In genomic region chr3:148911597-148911996, GRCh38 we compare ENCODE assay signal across 27 cellular contexts. TPM values are rescaled to one million over a fixed set of nuclear protein-coding genes. Genes with fewer than 3 reads are reported as not detected.
DNase-seq lines count a peak whose midpoint lies in the region; ATAC-seq, FAIRE-seq and TF ChIP-seq lines count a peak whose summit lies in the region.
"Had no signal": no experiment of that assay in that cellular context is flagged by ENCODE, and none has a peak within 500 bp of the region (broad histone marks: within the 10 kb centered on the region; RNA-seq: fewer than 3 reads in every experiment).

No MANE protein-coding gene starts in this region.

- H3K9me3 ChIP-seq in K562 (replicated peaks; ENCODE audit: control insufficient read depth, insufficient read depth, low read depth, low read length) (no peaks in the 10 kb centered on the region), trophoblast cell (ENCODE audit: insufficient read depth, low read depth, low read length) (no peaks in the 10 kb centered on the region), neural progenitor cell (ENCODE audit: low read depth) (no peaks in the 10 kb centered on the region)
- H3K9me3 ChIP-seq: MG63, Peyer's patch, SJSA1 had no signal

- H3K4me1 Mint-ChIP-seq in GM23338 (peaks cover 3% of the 10 kb centered on the region; the same call in 2 of the 3 replicates), neural progenitor cell (no peaks in the 10 kb centered on the region)
- H3K4me1 Mint-ChIP-seq: CD8-positive, alpha-beta memory T cell; IgD-negative memory B cell; T-helper 17 cell had no signal

- no peaks in the 10 kb centered on the region for H3K9me1 ChIP-seq in K562 (ENCODE audit: control insufficient read depth, insufficient read depth, low read length)

- H3K14ac ChIP-seq in trophoblast cell (ENCODE audit: low read length) = peak overlapping the region; percentile 25

- H4K8ac ChIP-seq in trophoblast cell (ENCODE audit: low read depth, low read length) = no peak overlapping the region

- no peak overlapping the region for H2AK5ac ChIP-seq in trophoblast cell (ENCODE audit: low read length)

- no peak overlapping the region for H2BK5ac ChIP-seq in trophoblast cell (ENCODE audit: low read depth, low read length, poor library complexity)

- TF ChIP-seq CTCF in GM23338 (conservative IDR thresholded peaks at IDR 0.05; ENCODE audit: low read depth in 2 of 2) = no peak
- TF ChIP-seq CTCF in K562 (IDR thresholded peaks at IDR 0.05 in 2 of 3, conservative IDR thresholded peaks at IDR 0.05 in 1 of 3; ENCODE audit: insufficient read depth in 2 of 3, low read depth in 1 of 3, low read length in 3 of 3) = no peak
- no peak for TF ChIP-seq CTCF in neural progenitor cell (IDR thresholded peaks at IDR 0.05)

- H3K9ac ChIP-seq in K562 (ENCODE audit: insufficient read depth in 1 of 2, low read depth in 2 of 2, low read length in 2 of 2) = no peak overlapping the region
- no peak overlapping the region for H3K9ac ChIP-seq in trophoblast cell (ENCODE audit: low read length)
- H3K9ac ChIP-seq in neural progenitor cell = no peak overlapping the region

- DNase-seq in GM23338 (ENCODE audit: low spot score) (no peak), MV-4-11 (lab: John Stamatoyannopoulos, UW) (peak; percentile 5), K562 (ENCODE audit: extremely low read depth in 1 of 4, low spot score in 3 of 4) (peak in 1 of 4 experiments; percentile 11), trophoblast cell (no peak), neural progenitor cell (ENCODE audit: low spot score) (no peak), SKM-1 treated with dmso at 0.1 percent for 144 hours (lab: John Stamatoyannopoulos, UW; ENCODE audit: unreplicated experiment) (no peak)
- DNase-seq: AML-193; CD8-positive, alpha-beta memory T cell; GDM1; Kasumi-1; MG63; NCI-H1092; NCI-H1436; NCI-H2029; NCI-H345; NCI-H524; NCI-H82; Peyer's patch; T-helper 17 cell had no signal

- H3K4me1 ChIP-seq in GM23338 (ENCODE audit: insufficient read depth) = no peaks in the 10 kb centered on the region
- no peaks in the 10 kb centered on the region for H3K4me1 ChIP-seq in K562 (replicated peaks in 1 of 2; ENCODE audit: control insufficient read depth in 2 of 2, insufficient read depth in 2 of 2, low read length in 2 of 2)
- no peaks in the 10 kb centered on the region for H3K4me1 ChIP-seq in trophoblast cell (ENCODE audit: control insufficient read depth in 1 of 2, insufficient read depth in 2 of 2, low read length in 2 of 2)
- no peaks in the 10 kb centered on the region for H3K4me1 ChIP-seq in neural progenitor cell
- H3K4me1 ChIP-seq: Peyer's patch, SJSA1 had no signal

- FAIRE-seq in K562 (lab: Jason Lieb, UNC) = peak; percentile 11
- FAIRE-seq: D721Med, GM18507 had no signal

- no peak overlapping the region for H3K18ac ChIP-seq in trophoblast cell (ENCODE audit: low read length)

- H3F3A ChIP-seq in GM23338 (replicated peaks; ENCODE audit: low read depth) = no peaks in the 10 kb centered on the region
- no peaks in the 10 kb centered on the region for H3F3A ChIP-seq in neural progenitor cell (ENCODE audit: low read depth)

- no peak overlapping the region for H2BK120ac ChIP-seq in trophoblast cell (ENCODE audit: insufficient read depth, low read length, poor library complexity)

- H3K27ac Mint-ChIP-seq in GM23338 (no peak overlapping the region), neural progenitor cell (no peak overlapping the region)
- H3K27ac Mint-ChIP-seq: CD8-positive, alpha-beta memory T cell; IgD-negative memory B cell; T-helper 17 cell had no signal

- no peaks in the 10 kb centered on the region for H3K27me3 Mint-ChIP-seq in GM23338 (ENCODE audit: insufficient read depth, low read depth, poor library complexity)
- H3K27me3 Mint-ChIP-seq in neural progenitor cell (ENCODE audit: insufficient read depth, low read depth) = no peaks in the 10 kb centered on the region

- H3K36me3 ChIP-seq in GM23338 (ENCODE audit: insufficient read depth) = no peaks in the 10 kb centered on the region
- no peaks in the 10 kb centered on the region for H3K36me3 ChIP-seq in K562 (ENCODE audit: control insufficient read depth, insufficient read depth, low read length)
- no peaks in the 10 kb centered on the region for H3K36me3 ChIP-seq in trophoblast cell (ENCODE audit: control insufficient read depth in 1 of 2, insufficient read depth in 2 of 2, low read length in 2 of 2)
- no peaks in the 10 kb centered on the region for H3K36me3 ChIP-seq in neural progenitor cell
- H3K36me3 ChIP-seq: MG63, Peyer's patch, SJSA1 had no signal

- 3% methylated on average over 2 of the region's 2 CpGs for WGBS in K562 (ENCODE audit: insufficient coverage, low coverage, missing lambda C conversion rate)
- no CpG with 5 or more reads among the region's 2 CpGs for WGBS in trophoblast cell (ENCODE audit: extremely low coverage, insufficient coverage, insufficient read length)

- no peaks in the 10 kb centered on the region for H3K79me2 ChIP-seq in GM23338 (replicated peaks; ENCODE audit: insufficient read depth)
- no peaks in the 10 kb centered on the region for H3K79me2 ChIP-seq in K562 (ENCODE audit: control insufficient read depth, insufficient read depth, low read length)
- H3K79me2 ChIP-seq in trophoblast cell (ENCODE audit: control insufficient read depth, insufficient read depth, low read length, poor library complexity) = no peaks in the 10 kb centered on the region
- H3K79me2 ChIP-seq in neural progenitor cell (ENCODE audit: low read depth) = no peaks in the 10 kb centered on the region

- H2BK12ac ChIP-seq in trophoblast cell (ENCODE audit: low read length) = no peak overlapping the region

- H3K4me2 ChIP-seq in GM23338 (no peak overlapping the region), K562 (ENCODE audit: insufficient read depth, low read length) (no peak overlapping the region), trophoblast cell (ENCODE audit: low read length) (no peak overlapping the region), neural progenitor cell (no peak overlapping the region)

- TF ChIP-seq EP300 in K562 (IDR thresholded peaks at IDR 0.05; ENCODE audit: low read length) = no peak

- intact Hi-C loops in K562 (cut with micrococcal nuclease) = no loop called here

- H4K12ac ChIP-seq in trophoblast cell (ENCODE audit: low read depth, low read length) = no peak overlapping the region

- H3K4ac ChIP-seq in trophoblast cell (ENCODE audit: low read depth, low read length) = no peak overlapping the region

- in situ Hi-C loops in K562 (cut with MboI) = no loop called here

- POLR2A ChIA-PET in K562 (lab: Yijun Ruan, JAX) = interaction anchor here (0.6 kb wide), 1 partner anchor 1429 kb away, joined by 3 read pairs; no protein-coding TSS in a partner anchor

- H3K27ac ChIP-seq in GM23338 (ENCODE audit: low read depth) (no peak overlapping the region), K562 (ENCODE audit: extremely low read depth, low read depth, low read length) (no peak overlapping the region), trophoblast cell (ENCODE audit: low read depth, low read length) (no peak overlapping the region), neural progenitor cell (no peak overlapping the region)
- H3K27ac ChIP-seq: C4-2B, Peyer's patch, SJSA1 had no signal

- TF ChIP-seq RAD21 in K562 (CRISPR knock-in tag; conservative IDR thresholded peaks at IDR 0.05 in 1 of 2, IDR thresholded peaks at IDR 0.05 in 1 of 2) = no peak

- H3K4me3 Mint-ChIP-seq in GM23338 (no peak overlapping the region), neural progenitor cell (no peak overlapping the region)
- H3K4me3 Mint-ChIP-seq: CD8-positive, alpha-beta memory T cell; IgD-negative memory B cell; T-helper 17 cell had no signal

- BruUV-seq in K562 (replicated peaks; lab: Mats Ljungman, UMichigan) = no TSS peak

- no peaks in the 10 kb centered on the region for H3K27me3 ChIP-seq in GM23338 (ENCODE audit: insufficient read depth)
- no peaks in the 10 kb centered on the region for H3K27me3 ChIP-seq in K562 (ENCODE audit: control insufficient read depth in 2 of 2, insufficient read depth in 2 of 2, low read length in 2 of 2)
- H3K27me3 ChIP-seq in trophoblast cell (ENCODE audit: insufficient read depth, low read length) = no peaks in the 10 kb centered on the region
- no peaks in the 10 kb centered on the region for H3K27me3 ChIP-seq in neural progenitor cell
- H3K27me3 ChIP-seq: MG63, Peyer's patch, SJSA1 had no signal

- H3K36me3 Mint-ChIP-seq in GM23338 (ENCODE audit: low read depth) (no peaks in the 10 kb centered on the region), neural progenitor cell (no peaks in the 10 kb centered on the region)

- H3K79me1 ChIP-seq in trophoblast cell (ENCODE audit: low read length) = no peaks in the 10 kb centered on the region

- CTCF ChIA-PET in K562 (lab: Yijun Ruan, JAX; ENCODE audit: low intra/inter-chr PET ratio) = no interaction called here

- ATAC-seq in GM23338 (no peak), K562 (peak; percentile 84), GM21515 (IDR thresholded peaks at IDR 0.05; ENCODE audit: unreplicated experiment) (no peak)
- ATAC-seq: T-helper 17 cell had no signal

- H3K4me3 ChIP-seq in GM23338 = no peak overlapping the region
- H3K4me3 ChIP-seq in K562 = no peak overlapping the region
- H3K4me3 ChIP-seq in trophoblast cell (ENCODE audit: low read depth, low read length) = no peak overlapping the region
- no peak overlapping the region for H3K4me3 ChIP-seq in neural progenitor cell
- H3K4me3 ChIP-seq: MG63, Peyer's patch, SJSA1 had no signal

- H2AFZ ChIP-seq in GM23338 = peak overlapping the region; percentile 25; the same call in 1 of the 2 replicates
- H2AFZ ChIP-seq in K562 (ENCODE audit: low read depth, low read length) = peak overlapping the region; percentile 55; the same call in 1 of the 2 replicates
- no peak overlapping the region for H2AFZ ChIP-seq in trophoblast cell (ENCODE audit: insufficient read depth, low read length, poor library complexity)
- no peak overlapping the region for H2AFZ ChIP-seq in neural progenitor cell (replicated peaks)

- H4K20me1 ChIP-seq in GM23338 (replicated peaks; ENCODE audit: insufficient read depth) (no peaks in the 10 kb centered on the region), K562 (replicated peaks; ENCODE audit: control insufficient read depth, insufficient read depth, low read length) (no peaks in the 10 kb centered on the region), neural progenitor cell (ENCODE audit: low read depth) (no peaks in the 10 kb centered on the region)

- H3K23ac ChIP-seq in trophoblast cell (ENCODE audit: low read length) = no peak overlapping the region

- H3K9me3 Mint-ChIP-seq in GM23338 (no peaks in the 10 kb centered on the region), neural progenitor cell (no peaks in the 10 kb centered on the region)
- H3K9me3 Mint-ChIP-seq: CD8-positive, alpha-beta memory T cell had no signal

- no peak overlapping the region for H4K91ac ChIP-seq in trophoblast cell (ENCODE audit: low read depth, low read length)

- no peak for TF ChIP-seq POLR2A in K562 (conservative IDR thresholded peaks at IDR 0.05)

- no peaks in the 10 kb centered on the region for H3K9me2 ChIP-seq in GM23338 (ENCODE audit: insufficient read depth)

RNA-seq across cellular contexts. Expression of gene CPA3, which starts 46.5 kb away (rescaled TPM):
- total RNA-seq in GM23338 (2014; rRNA removed; shearing (Covaris generic)) = not detected in 2 replicates
- polyA plus RNA-seq in GM23338 (2016; fragmentation: Nextera tagmentation; extraction: Ambion mirVana) (not detected in 2 replicates), K562 (2011; rRNA removed) (not detected in 2 replicates), K562 (2014; fragmentation: Illumina TruSeq; extraction: Trizol) (not detected in 2 replicates), K562 (2014; fragmentation: Nextera tagmentation; extraction: Ambion mirVana) (not detected), K562 (2014; rRNA removed) (not detected in 2 replicates)
- total RNA-seq in K562 (2011; cell fraction: chromatin; rRNA removed; ENCODE audit: low replicate concordance) = not detected in 2 replicates
- total RNA-seq in K562 (2011; cell fraction: nucleolus; rRNA removed) = not detected in 2 replicates
- not detected in 2 replicates for total RNA-seq in K562 (2011; cell fraction: nucleoplasm; rRNA removed)
- total RNA-seq in K562 (2014; rRNA removed) (not detected in 2 replicates), K562 (2014; rRNA removed; fragmentation: Illumina TruSeq; extraction: Trizol) (not detected in 2 replicates), K562 (2015; rRNA removed; fragmentation: Illumina TruSeq; extraction: Trizol) (not detected in 2 replicates), K562 (2021) (not detected in 2 replicates), neural progenitor cell (ENCODE audit: low replicate concordance) (not detected in 2 replicates)
- not detected in 2 replicates for polyA plus RNA-seq in K562 (2011; cell fraction: cytosol; rRNA removed)
- polyA plus RNA-seq in K562 (2011; cell fraction: nucleus; rRNA removed) = not detected in 2 replicates
- polyA plus RNA-seq in K562 (2012) = not detected in 2 replicates
- polyA minus RNA-seq in K562 (2011; rRNA and poly(A)+ RNA removed) = not detected in 2 replicates
- not detected in 2 replicates for polyA minus RNA-seq in K562 (2011; cell fraction: cytosol; rRNA and poly(A)+ RNA removed)
- polyA minus RNA-seq in K562 (2011; cell fraction: nucleus; rRNA and poly(A)+ RNA removed) = not detected in 2 replicates
- not detected in 2 replicates for polyA plus RNA-seq in trophoblast cell (2013)
- total RNA-seq: CD8-positive, alpha-beta memory T cell; OCI-LY7 had no signal
- polyA plus RNA-seq: AG04450; CD8-positive, alpha-beta memory T cell; IgD-negative memory B cell had no signal

Comparison
In these comparisons a context has a peak if more than half of its experiments do, and no peak if none do; other contexts are left out.
1. H2AFZ ChIP-seq: peak in GM23338 (single experiment) and K562 (single experiment); none in trophoblast cell (single experiment) and neural progenitor cell (single experiment).